Comparison of ENCODE assay signal across 7 cellular contexts in genomic region chr9:113151696-113152630, GRCh38. TPM values are rescaled to one million over a fixed set of nuclear protein-coding genes. Genes with fewer than 3 reads are reported as not detected.
DNase-seq lines count a peak whose midpoint lies in the region; ATAC-seq lines count a peak whose summit lies in the region.

No MANE protein-coding gene starts in this region.

- in situ Hi-C loops in KBM-7 (cut with MboI; ENCODE audit: low pct_unique_long_range_greater_than_20kb, low sequenced_read_pairs), result no loop called here

- no peak overlapping the region for H3K27ac Mint-ChIP-seq in activated naive CD8-positive, alpha-beta T cell treated with anti-CD3 and anti-CD28 coated beads, Interleukin-2, amount 10 ng/mL, durations not matched to agents 7 days and 5 days
- peak overlapping the region; percentile 39 for H3K27ac Mint-ChIP-seq in stimulated activated naive B cell treated with anti-CD40 and anti-IgM and Interleukin-4, amounts not matched to agents 10 μg/mL and 1 μg/mL and 100 μg/mL, for 72 hours

- peaks cover 36% of the 10 kb centered on the region for H3K4me1 Mint-ChIP-seq in activated naive CD8-positive, alpha-beta T cell treated with anti-CD3 and anti-CD28 coated beads, Interleukin-2, amount 10 ng/mL, durations not matched to agents 7 days and 5 days
- peaks cover 17 to 21% of the 10 kb centered on the region in 2 donors for H3K4me1 Mint-ChIP-seq in stimulated activated naive B cell treated with anti-CD40 and anti-IgM and Interleukin-4, amounts not matched to agents 10 μg/mL and 1 μg/mL and 100 μg/mL, for 72 hours

- H3K27me3 Mint-ChIP-seq in activated naive CD8-positive, alpha-beta T cell treated with anti-CD3 and anti-CD28 coated beads, Interleukin-2, amount 10 ng/mL, durations not matched to agents 7 days and 5 days, result peaks cover 8% of the 10 kb centered on the region
- H3K27me3 Mint-ChIP-seq in stimulated activated naive B cell treated with anti-CD40 and anti-IgM and Interleukin-4, amounts not matched to agents 10 μg/mL and 1 μg/mL and 100 μg/mL, for 72 hours, result peaks cover 0 to 5% of the 10 kb centered on the region in 2 donors

- H3K4me3 ChIP-seq in iPS-18c (ENCODE audit: insufficient read depth, low read depth, low read length), result peak overlapping the region; percentile 80

- H3K9me3 Mint-ChIP-seq in activated naive CD8-positive, alpha-beta T cell treated with anti-CD3 and anti-CD28 coated beads, Interleukin-2, amount 10 ng/mL, durations not matched to agents 7 days and 5 days, result no peaks in the 10 kb centered on the region
- H3K9me3 Mint-ChIP-seq in stimulated activated naive B cell treated with anti-CD40 and anti-IgM and Interleukin-4, amounts not matched to agents 10 μg/mL and 1 μg/mL and 100 μg/mL, for 72 hours, result no peaks in the 10 kb centered on the region

- H3K4me3 Mint-ChIP-seq in activated naive CD8-positive, alpha-beta T cell treated with anti-CD3 and anti-CD28 coated beads, Interleukin-2, amount 10 ng/mL, durations not matched to agents 7 days and 5 days, result peak overlapping the region; percentile 76
- peak overlapping the region; percentile 78 to 79 for H3K4me3 Mint-ChIP-seq in stimulated activated naive B cell treated with anti-CD40 and anti-IgM and Interleukin-4, amounts not matched to agents 10 μg/mL and 1 μg/mL and 100 μg/mL, for 72 hours

- POLR2A ChIA-PET in activated naive CD8-positive, alpha-beta T cell treated with anti-CD3 and anti-CD28 coated beads, Interleukin-2, amount 10 ng/mL, durations not matched to agents 7 days and 5 days (lab: Charles Lee), result interaction anchor here (1.0 to 1.8 kb wide), 5 partner anchors 15 to 365 kb away, joined by 3 to 12 read pairs (median 4); partner anchors contain the start of genes FKBP15 and SLC31A1

- peaks cover 2% of the 10 kb centered on the region for H3K9me3 ChIP-seq in iPS-18c (ENCODE audit: control insufficient read depth, insufficient read depth, low read length)

- DNase-seq in KBM-7 (peak; percentile 44), NCI-H1436 (lab: John Stamatoyannopoulos, UW) (no peak), islet precursor cell (no peak)
- no peak for DNase-seq in activated naive CD8-positive, alpha-beta T cell treated with anti-CD3 and anti-CD28 coated beads, Interleukin-2, amount 10 ng/mL, durations not matched to agents 7 days and 5 days
- no peak for DNase-seq in stimulated activated naive B cell treated with anti-CD40 and anti-IgM and Interleukin-4, amounts not matched to agents 10 μg/mL and 1 μg/mL and 100 μg/mL, for 72 hours

- H3K36me3 Mint-ChIP-seq in activated naive CD8-positive, alpha-beta T cell treated with anti-CD3 and anti-CD28 coated beads, Interleukin-2, amount 10 ng/mL, durations not matched to agents 7 days and 5 days, result no peaks in the 10 kb centered on the region
- peaks cover 0 to 4% of the 10 kb centered on the region in 2 donors for H3K36me3 Mint-ChIP-seq in stimulated activated naive B cell treated with anti-CD40 and anti-IgM and Interleukin-4, amounts not matched to agents 10 μg/mL and 1 μg/mL and 100 μg/mL, for 72 hours

- ATAC-seq in activated naive CD8-positive, alpha-beta T cell treated with anti-CD3 and anti-CD28 coated beads, Interleukin-2, amount 10 ng/mL, durations not matched to agents 7 days and 5 days (ENCODE audit: low read depth), result no peak
- no peak for ATAC-seq in stimulated activated naive B cell treated with anti-CD40 and anti-IgM and Interleukin-4, amounts not matched to agents 10 μg/mL and 1 μg/mL and 100 μg/mL, for 72 hours (replicated peaks)
- ATAC-seq in HG03039 (IDR thresholded peaks at IDR 0.05; ENCODE audit: unreplicated experiment), result no peak

RNA-seq across cellular contexts. Expression of gene SLC31A2, which starts 1.2 kb away (rescaled TPM):
- total RNA-seq in activated naive CD8-positive, alpha-beta T cell treated with anti-CD3 and anti-CD28 coated beads, Interleukin-2, amount 10 ng/mL, durations not matched to agents 7 days and 5 days, result 1 to 10 TPM; 3.4 to 4.7 TPM
